In genomic region chr1:55073187-55073916, GRCh38 we compare ENCODE assay signal across 12 cellular contexts. TPM values are rescaled to one million over a fixed set of nuclear protein-coding genes. Genes with fewer than 3 reads are reported as not detected.
DNase-seq lines count a peak whose midpoint lies in the region; ATAC-seq lines count a peak whose summit lies in the region.
"Had no signal": no experiment of that assay in that cellular context is flagged by ENCODE, and none has a peak within 500 bp of the region (broad histone marks: within the 10 kb centered on the region; RNA-seq: fewer than 3 reads in every experiment).

No MANE protein-coding gene starts in this region.

- peaks cover 100% of the 10 kb centered on the region for H3K36me3 Mint-ChIP-seq in activated T-helper 17 cell treated with anti-CD3 and anti-CD28 coated beads, Interleukin-2, amount 50 U/mL, for 72 hours (ENCODE audit: low read depth)

- peak; percentile 16 for DNase-seq in DMS53 treated with DMSO at 0.1 percent for 48 hours (lab: John Stamatoyannopoulos, UW; ENCODE audit: unreplicated experiment)
- DNase-seq in sciatic nerve (ENCODE audit: low spot score): no peak
- no peak for DNase-seq in NCI-H1105 (lab: John Stamatoyannopoulos, UW)
- DNase-seq in NK-92 (lab: John Stamatoyannopoulos, UW; ENCODE audit: unreplicated experiment): no peak
- DNase-seq in SKM-1 (lab: John Stamatoyannopoulos, UW; ENCODE audit: unreplicated experiment): no peak
- DNase-seq: GDM1, HCEC 1CT, substantia nigra had no signal

- H3K4me3 Mint-ChIP-seq in activated T-helper 17 cell treated with anti-CD3 and anti-CD28 coated beads, Interleukin-2, amount 50 U/mL, for 72 hours: peak overlapping the region; percentile 5

- peak overlapping the region; percentile 73 for H3K27ac Mint-ChIP-seq in activated T-helper 17 cell treated with anti-CD3 and anti-CD28 coated beads, Interleukin-2, amount 50 U/mL, for 72 hours

- H3K27me3 Mint-ChIP-seq in activated T-helper 17 cell treated with anti-CD3 and anti-CD28 coated beads, Interleukin-2, amount 50 U/mL, for 72 hours: no peaks in the 10 kb centered on the region

- H3K4me1 Mint-ChIP-seq in activated T-helper 17 cell treated with anti-CD3 and anti-CD28 coated beads, Interleukin-2, amount 50 U/mL, for 72 hours: peaks cover 5% of the 10 kb centered on the region

- H3K9me3 Mint-ChIP-seq in activated T-helper 17 cell treated with anti-CD3 and anti-CD28 coated beads, Interleukin-2, amount 50 U/mL, for 72 hours: no peaks in the 10 kb centered on the region

- intact Hi-C loops in sciatic nerve (cut with DNase I): no loop called here

- ATAC-seq in GM18868 (IDR thresholded peaks at IDR 0.05; ENCODE audit: unreplicated experiment) (peak; percentile 95), HG03175 (IDR thresholded peaks at IDR 0.05; ENCODE audit: unreplicated experiment) (peak; percentile 70), sciatic nerve (no peak)
- ATAC-seq in activated T-helper 17 cell treated with anti-CD3 and anti-CD28 coated beads, Interleukin-2, amount 50 U/mL, for 72 hours (replicated peaks): peak; percentile 98

RNA-seq across cellular contexts. Expression of gene PCSK9, which starts 34.0 kb away (rescaled TPM):
- not detected for total RNA-seq in activated T-helper 17 cell treated with anti-CD3 and anti-CD28 coated beads, Interleukin-2, amount 50 U/mL, for 72 hours
- total RNA-seq in sciatic nerve: 8.6 TPM
- total RNA-seq: lung microvascular endothelial cell had no signal
